Comparison of ENCODE assay signal across 11 cellular contexts in the genomic region with DNA sequence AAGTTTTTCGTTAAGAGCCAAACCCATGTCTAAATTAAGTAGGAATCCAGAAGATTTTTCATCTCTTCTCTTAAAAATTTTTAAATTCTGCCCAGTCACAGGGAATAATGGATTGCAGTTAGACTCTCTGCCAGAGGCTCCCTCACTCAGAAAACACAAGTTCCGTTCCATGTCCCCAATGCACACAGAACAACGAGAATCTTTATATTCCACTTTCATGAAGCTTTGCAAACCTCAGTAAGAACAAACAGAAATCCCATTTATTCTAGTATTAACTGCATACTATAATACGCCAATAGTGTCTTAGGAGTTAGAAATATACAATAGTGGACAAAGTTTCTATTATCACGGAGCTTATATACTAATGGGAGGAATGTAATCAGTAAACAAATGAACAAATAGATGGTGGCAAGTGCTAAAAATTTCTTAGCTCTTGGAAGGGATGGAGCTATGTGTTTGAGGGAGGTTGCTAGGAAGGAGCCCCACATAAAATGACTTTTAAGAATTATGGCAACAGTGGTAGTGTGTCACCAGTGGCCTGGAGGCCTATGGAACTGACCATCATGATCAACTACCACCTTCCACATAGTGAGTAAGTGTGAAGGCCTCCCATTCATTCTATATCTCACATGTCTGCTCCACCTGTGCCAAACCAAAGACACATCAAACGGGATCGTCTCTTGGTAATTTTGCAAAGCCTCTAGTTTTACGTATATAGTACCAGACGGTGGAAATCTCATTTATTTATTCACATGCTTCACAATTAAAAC. TPM values are rescaled to one million over a fixed set of nuclear protein-coding genes. Genes with fewer than 3 reads are reported as not detected.
A peak's percentile ranks its signal among the peaks of the same experiment; 100 is the strongest.
DNase-seq lines count a peak whose midpoint lies in the region; ATAC-seq lines count a peak whose summit lies in the region.
"Had no signal": no experiment of that assay in that cellular context is flagged by ENCODE, and none has a peak within 500 bp of the region (broad histone marks: within the 10 kb centered on the region; RNA-seq: fewer than 3 reads in every experiment).

No MANE protein-coding gene starts in this region.

- no peak overlapping the region for H3K23ac ChIP-seq in mesenchymal stem cell (ENCODE audit: low read length in 2 of 2)

- no peak for DNase-seq in activated T-cell treated with anti-CD3 and anti-CD28 coated beads, Interleukin-2, amount 50 U/mL, for 4 hours
- no peak for DNase-seq in activated T-cell treated with anti-CD3 and anti-CD28 coated beads, Interleukin-2, amount 50 U/mL, for 1 hour
- DNase-seq in activated CD4-positive, alpha-beta memory T cell treated with anti-CD3 and anti-CD28 coated beads for 36 hours = no peak
- DNase-seq in mesenchymal stem cell = no peak
- DNase-seq in stimulated activated CD4-positive, alpha-beta T cell treated with anti-CD3 and anti-CD28 coated beads, Interleukin-2, amount 100 ng/mL, for 24 hours = no peak
- DNase-seq: activated CD4-positive, alpha-beta T cell treated with anti-CD3 and anti-CD28 coated beads, Interleukin-2, amount 50 U/mL, for 4 hours; NCI-H510A had no signal

- no peak for ATAC-seq in activated T-cell treated with anti-CD3 and anti-CD28 coated beads, Interleukin-2, amount 50 U/mL, for 4 hours
- no peak for ATAC-seq in HG02763 (IDR thresholded peaks at IDR 0.05; ENCODE audit: unreplicated experiment)
- no peak for ATAC-seq in HG03095 (IDR thresholded peaks at IDR 0.05; ENCODE audit: unreplicated experiment)

- peaks cover 83% of the 10 kb centered on the region for H3K4me1 Mint-ChIP-seq in activated T-cell treated with anti-CD3 and anti-CD28 coated beads, Interleukin-2, amount 50 U/mL, for 4 hours (ENCODE audit: low read depth)
- peaks cover 82% of the 10 kb centered on the region for H3K4me1 Mint-ChIP-seq in activated CD4-positive, alpha-beta memory T cell treated with anti-CD3 and anti-CD28 coated beads for 36 hours (ENCODE audit: low read depth)

- H2AFZ ChIP-seq in mesenchymal stem cell (ENCODE audit: low read depth, low read length) = no peak overlapping the region

- CTCF ChIA-PET in activated CD4-positive, alpha-beta memory T cell treated with anti-CD3 and anti-CD28 coated beads for 36 hours (lab: Charles Lee) = interaction anchor here (0.8 to 4.9 kb wide), 8 partner anchors 22 to 248 kb away, joined by 3 to 20 read pairs (median 4); partner anchors contain the start of gene CCDC83

- H3K4me2 ChIP-seq in mesenchymal stem cell (ENCODE audit: low read length, poor library complexity, severe bottlenecking) = no peak overlapping the region

- no peaks in the 10 kb centered on the region for H3K9me3 Mint-ChIP-seq in activated T-cell treated with anti-CD3 and anti-CD28 coated beads, Interleukin-2, amount 50 U/mL, for 4 hours
- no peaks in the 10 kb centered on the region for H3K9me3 Mint-ChIP-seq in activated CD4-positive, alpha-beta memory T cell treated with anti-CD3 and anti-CD28 coated beads for 36 hours

- H2BK120ac ChIP-seq in mesenchymal stem cell (ENCODE audit: low read depth, low read length) = no peak overlapping the region

- H2BK12ac ChIP-seq in mesenchymal stem cell (ENCODE audit: low read length in 2 of 2) = no peak overlapping the region

- H3K4me3 Mint-ChIP-seq in activated T-cell treated with anti-CD3 and anti-CD28 coated beads, Interleukin-2, amount 50 U/mL, for 4 hours = peak overlapping the region; percentile 10
- H3K4me3 Mint-ChIP-seq in activated CD4-positive, alpha-beta memory T cell treated with anti-CD3 and anti-CD28 coated beads for 36 hours = peak overlapping the region; percentile 14

- no peaks in the 10 kb centered on the region for H3K79me1 ChIP-seq in mesenchymal stem cell (replicated peaks; ENCODE audit: low read length, poor library complexity, severe bottlenecking)

- no peak overlapping the region for H3K18ac ChIP-seq in mesenchymal stem cell (ENCODE audit: low read depth in 1 of 2, low read length in 2 of 2)

- 93% methylated on average over 8 of the region's 9 CpGs for WGBS in mesenchymal stem cell

- H3K9ac ChIP-seq in mesenchymal stem cell (ENCODE audit: low read length) (peak overlapping the region; percentile 84), subcutaneous abdominal adipose tissue (ENCODE audit: low read length in 5 of 5) (peak overlapping the region in 2 of 5 donors; percentile 20 to 26)

- H3K4me3 ChIP-seq in mesenchymal stem cell (ENCODE audit: insufficient read depth in 1 of 2, low read depth in 1 of 2, low read length in 2 of 2) (no peak overlapping the region), subcutaneous abdominal adipose tissue (ENCODE audit: low read depth in 1 of 5, low read length in 5 of 5) (peak overlapping the region in 1 of 5 donors; percentile 28)
- H3K4me3 ChIP-seq: prostate gland had no signal

- no peaks in the 10 kb centered on the region for H3K27me3 Mint-ChIP-seq in activated T-cell treated with anti-CD3 and anti-CD28 coated beads, Interleukin-2, amount 50 U/mL, for 4 hours (ENCODE audit: low read depth)
- H3K27me3 Mint-ChIP-seq in activated CD4-positive, alpha-beta memory T cell treated with anti-CD3 and anti-CD28 coated beads for 36 hours = no peaks in the 10 kb centered on the region

- peak overlapping the region; percentile 64 for H3K27ac Mint-ChIP-seq in activated CD4-positive, alpha-beta memory T cell treated with anti-CD3 and anti-CD28 coated beads for 36 hours

- H3K27me3 ChIP-seq in mesenchymal stem cell (ENCODE audit: control insufficient read depth in 1 of 2, insufficient read depth in 1 of 2, low read length in 2 of 2) = no peaks in the 10 kb centered on the region
- no peaks in the 10 kb centered on the region for H3K27me3 ChIP-seq in subcutaneous abdominal adipose tissue (ENCODE audit: control insufficient read depth in 5 of 5, insufficient read depth in 4 of 5, low read length in 5 of 5)

- H3K4me1 ChIP-seq in mesenchymal stem cell (ENCODE audit: control insufficient read depth, insufficient read depth, low read depth, low read length) (peaks cover 6% of the 10 kb centered on the region), subcutaneous abdominal adipose tissue (ENCODE audit: control insufficient read depth in 5 of 5, insufficient read depth in 5 of 5, low read length in 5 of 5) (peaks cover 0 to 77% (median 74%) of the 10 kb centered on the region in 5 donors)
- H3K4me1 ChIP-seq: prostate gland had no signal

- no peaks in the 10 kb centered on the region for H3K9me3 ChIP-seq in mesenchymal stem cell (ENCODE audit: control insufficient read depth, low read length)
- no peaks in the 10 kb centered on the region for H3K9me3 ChIP-seq in subcutaneous abdominal adipose tissue (ENCODE audit: control insufficient read depth in 5 of 5, low read length in 5 of 5)
- H3K9me3 ChIP-seq: prostate gland had no signal

- H4K91ac ChIP-seq in mesenchymal stem cell (ENCODE audit: low read length) = no peak overlapping the region

- H3K36me3 Mint-ChIP-seq in activated T-cell treated with anti-CD3 and anti-CD28 coated beads, Interleukin-2, amount 50 U/mL, for 4 hours (ENCODE audit: insufficient read depth) = peaks cover 6% of the 10 kb centered on the region
- peaks cover 4% of the 10 kb centered on the region for H3K36me3 Mint-ChIP-seq in activated CD4-positive, alpha-beta memory T cell treated with anti-CD3 and anti-CD28 coated beads for 36 hours

- no peak overlapping the region for H4K8ac ChIP-seq in mesenchymal stem cell (ENCODE audit: low read length)

- POLR2A ChIA-PET in activated CD4-positive, alpha-beta memory T cell treated with anti-CD3 and anti-CD28 coated beads for 36 hours (lab: Charles Lee) = interaction anchor here (0.7 to 1.2 kb wide), 3 partner anchors 23 to 205 kb away, joined by 3 to 5 read pairs (median 4); no protein-coding TSS in a partner anchor

- no peak overlapping the region for H3K27ac ChIP-seq in mesenchymal stem cell (ENCODE audit: low read length, poor library complexity, severe bottlenecking)
- peak overlapping the region; percentile 91 for H3K27ac ChIP-seq in subcutaneous abdominal adipose tissue (ENCODE audit: low read depth, low read length)
- H3K27ac ChIP-seq: prostate gland had no signal

- H3K4ac ChIP-seq in mesenchymal stem cell (ENCODE audit: low read depth in 1 of 2, low read length in 2 of 2) = no peak overlapping the region

- H3K14ac ChIP-seq in mesenchymal stem cell (ENCODE audit: low read length in 2 of 2) = no peak overlapping the region

- H3K36me3 ChIP-seq in mesenchymal stem cell (ENCODE audit: control insufficient read depth in 1 of 2, insufficient read depth in 2 of 2, low read depth in 1 of 2, low read length in 2 of 2) (no peaks in the 10 kb centered on the region), subcutaneous abdominal adipose tissue (ENCODE audit: control insufficient read depth in 5 of 5, insufficient read depth in 5 of 5, low read length in 5 of 5) (no peaks in the 10 kb centered on the region)
- H3K36me3 ChIP-seq: prostate gland had no signal

- intact Hi-C loops in activated CD4-positive, alpha-beta memory T cell treated with anti-CD3 and anti-CD28 coated beads for 36 hours (cut with micrococcal nuclease) = loop anchor here (10.0 kb wide), 1 partner anchor 761 kb away; the partner anchor contains the start of gene PRSS23

- H2AK5ac ChIP-seq in mesenchymal stem cell (ENCODE audit: low read length, severe bottlenecking) = no peak overlapping the region

- no peak overlapping the region for H2BK15ac ChIP-seq in mesenchymal stem cell (ENCODE audit: low read depth, poor library complexity, severe bottlenecking)

- H2BK5ac ChIP-seq in mesenchymal stem cell (ENCODE audit: low read depth, low read length, poor library complexity, severe bottlenecking) = no peak overlapping the region

RNA-seq across cellular contexts. Expression of gene PICALM, which starts 24.9 kb away (rescaled TPM):
- total RNA-seq in activated T-cell treated with anti-CD3 and anti-CD28 coated beads, Interleukin-2, amount 50 U/mL, for 4 hours = 100 to 1,000 TPM in 1 of 3 donors, 10 to 100 TPM in 2; 96.2 to 105 (median 97.6) TPM
- 10 to 100 TPM; 75.9 to 90.4 TPM for total RNA-seq in activated CD4-positive, alpha-beta memory T cell treated with anti-CD3 and anti-CD28 coated beads for 36 hours
- polyA plus RNA-seq in mesenchymal stem cell (2013, experiment 1 of 2) = 136 TPM
- polyA plus RNA-seq in mesenchymal stem cell (2013, experiment 2 of 2) = 139 TPM
